In the genomic region with DNA sequence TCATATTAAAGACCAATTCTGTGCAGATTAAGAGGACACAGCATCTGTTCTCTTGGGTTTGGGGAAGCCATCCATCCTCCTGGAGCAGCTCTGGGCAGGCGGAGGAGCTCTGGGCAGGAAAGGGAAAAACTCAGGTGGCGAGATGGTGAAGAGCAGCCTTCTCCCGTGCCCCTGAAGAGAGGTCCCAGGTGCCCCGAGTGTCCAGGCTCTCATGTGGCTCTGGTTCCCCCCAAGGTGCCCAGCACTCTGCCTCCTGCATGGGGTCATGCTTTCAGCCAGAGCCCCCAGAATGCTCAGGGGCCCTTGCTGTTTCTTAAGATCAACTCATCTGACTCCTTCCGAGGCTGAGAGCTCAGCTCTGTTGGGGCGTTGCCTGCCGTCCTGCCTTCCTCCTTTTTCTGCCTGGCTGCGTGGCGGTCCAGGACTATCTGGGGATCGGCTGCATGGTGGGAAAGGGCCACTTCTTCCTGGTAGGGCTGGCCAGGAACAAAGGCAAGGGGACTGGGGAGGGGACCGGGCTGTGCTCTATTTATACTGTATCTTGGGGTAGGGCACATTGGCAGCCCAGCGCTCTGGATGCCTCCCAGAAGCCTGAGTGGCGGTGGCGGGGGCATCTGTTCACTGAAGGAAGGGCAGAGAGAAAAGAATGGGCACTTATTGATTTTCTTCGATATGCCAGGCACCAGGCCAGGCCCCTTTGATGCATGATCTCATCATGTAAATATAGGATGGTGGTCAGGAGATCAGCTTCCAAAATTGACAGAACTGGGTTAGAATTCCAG, we compare ENCODE assay signal across 19 cellular contexts.
DNase-seq lines count a peak whose midpoint lies in the region; ATAC-seq and TF ChIP-seq lines count a peak whose summit lies in the region.
"Had no signal": no experiment of that assay in that cellular context is flagged by ENCODE, and none has a peak within 500 bp of the region (broad histone marks: within the 10 kb centered on the region; RNA-seq: fewer than 3 reads in every experiment).

No MANE protein-coding gene starts in this region.

- TF ChIP-seq CTCF in Calu3 (IDR thresholded peaks at IDR 0.05; ENCODE audit: unreplicated experiment) (no peak), dorsolateral prefrontal cortex (IDR thresholded peaks at IDR 0.05 in 54 of 56, conservative IDR thresholded peaks at IDR 0.05 in 2 of 56; ENCODE audit: low read depth in 1 of 56, partially characterized antibody in 56 of 56) (no peak)

- no peak overlapping the region for H3K4me3 ChIP-seq in dorsolateral prefrontal cortex
- H3K4me3 ChIP-seq: ovary had no signal

- H3K4me1 Mint-ChIP-seq in Calu3 (ENCODE audit: low read depth, unreplicated experiment) (peaks cover 9% of the 10 kb centered on the region), immature natural killer cell (no peaks in the 10 kb centered on the region)
- H3K4me1 Mint-ChIP-seq: activated CD8-positive, alpha-beta memory T cell treated with anti-CD3 and anti-CD28 coated beads, Interleukin-2, amount 10 ng/mL, durations not matched to agents 7 days and 5 days; CD8-positive, alpha-beta memory T cell; IgD-negative memory B cell had no signal

- peaks cover 83% of the 10 kb centered on the region for H3K27me3 Mint-ChIP-seq in Calu3 (ENCODE audit: unreplicated experiment)
- peaks cover 0 to 5% (median 2%) of the 10 kb centered on the region in 3 donors for H3K27me3 Mint-ChIP-seq in immature natural killer cell (ENCODE audit: low read depth in 3 of 3)
- H3K27me3 Mint-ChIP-seq: activated CD8-positive, alpha-beta memory T cell treated with anti-CD3 and anti-CD28 coated beads, Interleukin-2, amount 10 ng/mL, durations not matched to agents 7 days and 5 days had no signal

- H3K4me3 Mint-ChIP-seq in Calu3 (ENCODE audit: low read depth, unreplicated experiment) (peak overlapping the region; percentile 27), immature natural killer cell (no peak overlapping the region)
- H3K4me3 Mint-ChIP-seq: activated CD8-positive, alpha-beta memory T cell treated with anti-CD3 and anti-CD28 coated beads, Interleukin-2, amount 10 ng/mL, durations not matched to agents 7 days and 5 days; IgD-negative memory B cell; T-helper 2 cell treated with Interferon-gamma antibody and Interleukin-4, amounts not matched to agents 5 μg/mL and 100 μg/mL, for 36 hours had no signal

- H3K27ac Mint-ChIP-seq in Calu3 (ENCODE audit: unreplicated experiment) (no peak overlapping the region), immature natural killer cell (no peak overlapping the region)
- H3K27ac Mint-ChIP-seq: activated CD8-positive, alpha-beta memory T cell treated with anti-CD3 and anti-CD28 coated beads, Interleukin-2, amount 10 ng/mL, durations not matched to agents 7 days and 5 days; activated T-helper 2 cell treated with anti-CD3 and anti-CD28 coated beads, Interferon-gamma antibody, Interleukin-2, Interleukin-4, amounts not matched to agents 10 μg/mL and 5 μg/mL and 100 μg/mL, durations not matched to agents 14 hours and 24 hours and 36 hours; CD8-positive, alpha-beta memory T cell; T-helper 2 cell treated with Interferon-gamma antibody and Interleukin-4, amounts not matched to agents 5 μg/mL and 100 μg/mL, for 36 hours had no signal

- BruUV-seq in Calu3 (replicated peaks; lab: Mats Ljungman, UMichigan): no TSS peak

- peaks cover 3% of the 10 kb centered on the region for H3K9me3 Mint-ChIP-seq in Calu3 (ENCODE audit: low read depth, unreplicated experiment)
- no peaks in the 10 kb centered on the region for H3K9me3 Mint-ChIP-seq in immature natural killer cell
- H3K9me3 Mint-ChIP-seq: activated T-helper 2 cell treated with anti-CD3 and anti-CD28 coated beads, Interferon-gamma antibody, Interleukin-2, Interleukin-4, amounts not matched to agents 10 μg/mL and 5 μg/mL and 100 μg/mL, durations not matched to agents 14 hours and 24 hours and 36 hours; CD8-positive, alpha-beta memory T cell; IgD-negative memory B cell; T-helper 2 cell treated with Interferon-gamma antibody and Interleukin-4, amounts not matched to agents 5 μg/mL and 100 μg/mL, for 36 hours had no signal

- intact Hi-C loops in Calu3 (cut with micrococcal nuclease; ENCODE audit: unreplicated experiment): no loop called here
- intact Hi-C loops in dorsolateral prefrontal cortex (cut with DNase I): no loop called here

- CTCF ChIA-PET in Calu3 (lab: Charles Lee): interaction anchor here (0.7 to 1.7 kb wide), 3 partner anchors 9 to 1571 kb away, joined by 3 to 6 read pairs (median 3); no protein-coding TSS in a partner anchor

- peak; percentile 17 for ATAC-seq in left lobe of liver
- ATAC-seq: activated CD8-positive, alpha-beta memory T cell treated with anti-CD3 and anti-CD28 coated beads, Interleukin-2, amount 10 ng/mL, durations not matched to agents 7 days and 5 days had no signal

- DNase-seq in Calu3: peak; percentile 54
- DNase-seq in NCI-H1105 treated with DMSO at 0.1 percent for 48 hours (lab: John Stamatoyannopoulos, UW): peak; percentile 40
- peak; percentile 69 for DNase-seq in NCI-H774 (lab: John Stamatoyannopoulos, UW)
- DNase-seq in left lobe of liver (ENCODE audit: low spot score): peak; percentile 51
- DNase-seq in immature natural killer cell: no peak
- no peak for DNase-seq in epidermal melanocyte (ENCODE audit: insufficient read length, low spot score)
- DNase-seq in dorsolateral prefrontal cortex: no peak
- no peak for DNase-seq in kidney glomerular epithelial cell (lab: John Stamatoyannopoulos, UW)
- DNase-seq: activated CD4-positive, alpha-beta T cell treated with anti-CD3 and anti-CD28 coated beads for 1 hour; activated CD8-positive, alpha-beta memory T cell treated with anti-CD3 and anti-CD28 coated beads, Interleukin-2, amount 10 ng/mL, durations not matched to agents 7 days and 5 days; CD8-positive, alpha-beta memory T cell; erythroblast; NCI-H2227 treated with DMSO at 0.1 percent for 48 hours; ovary; stimulated activated CD4-positive, alpha-beta T cell treated with anti-CD3 and anti-CD28 coated beads, Interleukin-2, amount 100 ng/mL, for 48 hours had no signal

- H3K36me3 Mint-ChIP-seq in Calu3 (ENCODE audit: insufficient read depth, unreplicated experiment) (peaks cover 8% of the 10 kb centered on the region), immature natural killer cell (no peaks in the 10 kb centered on the region)
- H3K36me3 Mint-ChIP-seq: activated CD8-positive, alpha-beta memory T cell treated with anti-CD3 and anti-CD28 coated beads, Interleukin-2, amount 10 ng/mL, durations not matched to agents 7 days and 5 days; CD8-positive, alpha-beta memory T cell had no signal

- no peak overlapping the region for H3K27ac ChIP-seq in dorsolateral prefrontal cortex
- H3K27ac ChIP-seq: HL-60, ovary had no signal

- H3K27me3 ChIP-seq in dorsolateral prefrontal cortex: peaks cover 0 to 22% (median 0%) of the 10 kb centered on the region in 45 donors
- H3K27me3 ChIP-seq: ovary had no signal

Comparison
In these comparisons a context has a peak if more than half of its experiments do, and no peak if none do; other contexts are left out.
1. DNase-seq: peak in Calu3 (single experiment), NCI-H1105 treated with DMSO at 0.1 percent for 48 hours (single experiment), NCI-H774 (single experiment) and left lobe of liver (single experiment); none in immature natural killer cell (0 of 3), epidermal melanocyte (single experiment), dorsolateral prefrontal cortex (0 of 10) and kidney glomerular epithelial cell (single experiment).